Comparison of ENCODE assay signal across 8 cellular contexts in genomic region chr1:1433804-1434130, GRCh38. TPM values are rescaled to one million over a fixed set of nuclear protein-coding genes. Genes with fewer than 3 reads are reported as not detected.
DNase-seq lines count a peak whose midpoint lies in the region; ATAC-seq and TF ChIP-seq lines count a peak whose summit lies in the region.

No MANE protein-coding gene starts in this region.

- H3K9me3 Mint-ChIP-seq in activated T-cell treated with anti-CD3 and anti-CD28 coated beads, Interleukin-2, amount 50 U/mL, for 24 hours = no peaks in the 10 kb centered on the region

- H3K9me3 ChIP-seq in SK-N-SH (no peaks in the 10 kb centered on the region), iPS-18c (ENCODE audit: control insufficient read depth, insufficient read depth, low read length) (no peaks in the 10 kb centered on the region)

- POLR2A ChIA-PET in SK-N-SH (lab: Yijun Ruan, JAX) = interaction anchor here (0.6 to 1.3 kb wide), 2 partner anchors 26 to 54 kb away, joined by 3 read pairs; partner anchors contain the start of gene MRPL20

- DNase-seq in SK-N-SH = peak; percentile 31
- DNase-seq in activated T-cell treated with anti-CD3 and anti-CD28 coated beads, Interleukin-2, amount 50 U/mL, for 24 hours = peak; percentile 70
- peak; percentile 79 for DNase-seq in stimulated activated CD4-positive, alpha-beta T cell treated with anti-CD3 and anti-CD28 coated beads, Interleukin-1b, Interleukin-23, amount 100 ng/mL, for 48 hours

- no peak for TF ChIP-seq EP300 in SK-N-SH (IDR thresholded peaks at IDR 0.05; ENCODE audit: borderline replicate concordance in 1 of 2, low read depth in 1 of 2, low read length in 1 of 2)

- H3K4me3 ChIP-seq in SK-N-SH (ENCODE audit: low read depth in 2 of 2, low read length in 1 of 2) (no peak overlapping the region), iPS-18c (ENCODE audit: insufficient read depth, low read depth, low read length) (peak overlapping the region; percentile 25; the same call in 1 of the 2 replicates)

- H3K27ac ChIP-seq in SK-N-SH (ENCODE audit: low read depth in 2 of 2, low read length in 1 of 2) = no peak overlapping the region

- H3K79me2 ChIP-seq in SK-N-SH (ENCODE audit: insufficient read depth) = no peaks in the 10 kb centered on the region

- H3F3A ChIP-seq in SK-N-SH (replicated peaks; ENCODE audit: insufficient read depth) = no peaks in the 10 kb centered on the region

- ATAC-seq in SK-N-SH treated with all-trans-retinoic acid at 6 μM for 48 hours (no peak; the same call in 2 of the 3 replicates), HG03469 (IDR thresholded peaks at IDR 0.05; ENCODE audit: unreplicated experiment) (no peak), GM18861 (IDR thresholded peaks at IDR 0.05; ENCODE audit: unreplicated experiment) (no peak), HG02870 (IDR thresholded peaks at IDR 0.05; ENCODE audit: unreplicated experiment) (no peak)

- no peak overlapping the region for H2AFZ ChIP-seq in SK-N-SH (ENCODE audit: low read depth)

- no peaks in the 10 kb centered on the region for H3K27me3 ChIP-seq in SK-N-SH (ENCODE audit: insufficient read depth)

- peaks cover 18% of the 10 kb centered on the region for H3K4me1 Mint-ChIP-seq in activated T-cell treated with anti-CD3 and anti-CD28 coated beads, Interleukin-2, amount 50 U/mL, for 24 hours (ENCODE audit: low read depth)

- H3K4me1 ChIP-seq in SK-N-SH (ENCODE audit: control insufficient read depth in 1 of 2, insufficient read depth in 2 of 2, low read depth in 1 of 2, low read length in 1 of 2) = peaks cover 0 to 28% of the 10 kb centered on the region in 2 experiments; a peak in 1 of 4 replicates

- H3K4me3 Mint-ChIP-seq in activated T-cell treated with anti-CD3 and anti-CD28 coated beads, Interleukin-2, amount 50 U/mL, for 24 hours = peak overlapping the region; percentile 51

- no peaks in the 10 kb centered on the region for H4K20me1 ChIP-seq in SK-N-SH (ENCODE audit: insufficient read depth)

- no peaks in the 10 kb centered on the region for H3K9me2 ChIP-seq in SK-N-SH

- H3K36me3 Mint-ChIP-seq in activated T-cell treated with anti-CD3 and anti-CD28 coated beads, Interleukin-2, amount 50 U/mL, for 24 hours (ENCODE audit: low read depth) = no peaks in the 10 kb centered on the region

- H3K27ac Mint-ChIP-seq in activated T-cell treated with anti-CD3 and anti-CD28 coated beads, Interleukin-2, amount 50 U/mL, for 24 hours = peak overlapping the region; percentile 80

- peaks cover 49% of the 10 kb centered on the region for H3K27me3 Mint-ChIP-seq in activated T-cell treated with anti-CD3 and anti-CD28 coated beads, Interleukin-2, amount 50 U/mL, for 24 hours

- H3K36me3 ChIP-seq in SK-N-SH (replicated peaks in 1 of 2; ENCODE audit: control insufficient read depth in 1 of 2, insufficient read depth in 2 of 2, low read length in 1 of 2) = no peaks in the 10 kb centered on the region

- H3K4me2 ChIP-seq in SK-N-SH = no peak overlapping the region

- WGBS in SK-N-SH (ENCODE audit: low lambda C conversion rate) = 60% methylated on average over 1 of the region's 12 CpGs

- TF ChIP-seq RAD21 in SK-N-SH (IDR thresholded peaks at IDR 0.05; ENCODE audit: low read length) = no peak

- CTCF ChIA-PET in SK-N-SH (lab: Yijun Ruan, JAX) = interaction anchor here (1.2 kb wide), 1 partner anchor 59 kb away, joined by 3 read pairs; the partner anchor contains the start of gene AURKAIP1

- H3K9ac ChIP-seq in SK-N-SH = no peak overlapping the region

- no peak for TF ChIP-seq CTCF in SK-N-SH (IDR thresholded peaks at IDR 0.05)

TF ChIP-seq in SK-N-SH, 30 proteins besides CTCF, POLR2A, EP300 and RAD21:
- TF ChIP-seq SIN3A (IDR thresholded peaks at IDR 0.05; ENCODE audit: borderline replicate concordance, low read depth, low read length) (no peak), EZH2phosphoT487 (IDR thresholded peaks at IDR 0.05; ENCODE audit: borderline replicate concordance, low read depth) (no peak), TAF1 (IDR thresholded peaks at IDR 0.05; ENCODE audit: borderline replicate concordance, low read depth, low read length) (no peak), MEF2A (IDR thresholded peaks at IDR 0.05; ENCODE audit: borderline replicate concordance, low read depth) (no peak)

TF ChIP-seq in SK-N-SH treated with all-trans-retinoic acid at 6 μM for 48 hours, 23 proteins besides CTCF, POLR2A, EP300 and RAD21 (continues in another document):
- TF ChIP-seq GLIS3 (CRISPR knock-in tag; IDR thresholded peaks at IDR 0.05) = no peak
- no peak for TF ChIP-seq CREB5 (CRISPR knock-in tag; IDR thresholded peaks at IDR 0.05; ENCODE audit: low read depth)
- no peak for TF ChIP-seq ARNTL (CRISPR knock-in tag; IDR thresholded peaks at IDR 0.05; ENCODE audit: borderline replicate concordance, low read depth)
- no peak for TF ChIP-seq POU6F1 (CRISPR knock-in tag; IDR thresholded peaks at IDR 0.05; ENCODE audit: borderline replicate concordance, low read depth)
- no peak for TF ChIP-seq CSDC2 (CRISPR knock-in tag; IDR thresholded peaks at IDR 0.05)
- TF ChIP-seq ZNF565 (CRISPR knock-in tag; conservative IDR thresholded peaks at IDR 0.05; ENCODE audit: low read depth) = no peak
- no peak for TF ChIP-seq ZNF70 (CRISPR knock-in tag; IDR thresholded peaks at IDR 0.05)
- no peak for TF ChIP-seq TOX (CRISPR knock-in tag; IDR thresholded peaks at IDR 0.05; ENCODE audit: borderline replicate concordance)
- TF ChIP-seq ZFP3 (CRISPR knock-in tag; IDR thresholded peaks at IDR 0.05) = no peak
- TF ChIP-seq ZFP30 (CRISPR knock-in tag; IDR thresholded peaks at IDR 0.05) = no peak
- TF ChIP-seq TCF4 (CRISPR knock-in tag; IDR thresholded peaks at IDR 0.05; ENCODE audit: borderline replicate concordance) = no peak
- TF ChIP-seq ESRRG (CRISPR knock-in tag; IDR thresholded peaks at IDR 0.05) = no peak
- no peak for TF ChIP-seq ISL1 (CRISPR knock-in tag; IDR thresholded peaks at IDR 0.05)
- TF ChIP-seq ZNF8 (CRISPR knock-in tag; IDR thresholded peaks at IDR 0.05) = no peak
- no peak for TF ChIP-seq PATZ1 (CRISPR knock-in tag; IDR thresholded peaks at IDR 0.05; ENCODE audit: borderline replicate concordance)
- TF ChIP-seq BACH2 (CRISPR knock-in tag; IDR thresholded peaks at IDR 0.05; ENCODE audit: borderline replicate concordance) = no peak
- no peak for TF ChIP-seq SNAI2 (CRISPR knock-in tag; IDR thresholded peaks at IDR 0.05)
- TF ChIP-seq ZC3H10 (CRISPR knock-in tag; IDR thresholded peaks at IDR 0.05) = no peak

RNA-seq across cellular contexts. Expression of gene VWA1, which starts 1.7 kb away (rescaled TPM):
- 5.3 and 7.4 TPM in 2 replicates for polyA plus RNA-seq in SK-N-SH (2012; rRNA removed)
- polyA plus RNA-seq in SK-N-SH (2012; cell fraction: cytosol; rRNA removed) = 3.2 and 5.0 TPM in 2 replicates
- 5.7 and 8.5 TPM in 2 replicates for polyA plus RNA-seq in SK-N-SH (2012; cell fraction: nucleus; rRNA removed)

RNA-seq across cellular contexts. Expression of gene ANKRD65, which starts 12.7 kb away (rescaled TPM):
- 0.06 and 0.07 TPM in 2 replicates for polyA plus RNA-seq in SK-N-SH (2012; rRNA removed)
- 0.04 and 0.05 TPM in 2 replicates for polyA plus RNA-seq in SK-N-SH (2012; cell fraction: cytosol; rRNA removed)
- polyA plus RNA-seq in SK-N-SH (2012; cell fraction: nucleus; rRNA removed) = 0.43 and 0.46 TPM in 2 replicates

RNA-seq across cellular contexts. Expression of gene ATAD3C, which starts 15.7 kb away (rescaled TPM):
- 0.38 and 0.49 TPM in 2 replicates for polyA plus RNA-seq in SK-N-SH (2012; rRNA removed)
- polyA plus RNA-seq in SK-N-SH (2012; cell fraction: cytosol; rRNA removed) = 0.22 and 0.27 TPM in 2 replicates
- polyA plus RNA-seq in SK-N-SH (2012; cell fraction: nucleus; rRNA removed) = 0.37 and 0.52 TPM in 2 replicates

RNA-seq across cellular contexts. Expression of gene MRPL20, which starts 26.7 kb away (rescaled TPM):
- polyA plus RNA-seq in SK-N-SH (2012; rRNA removed) = 159 and 210 TPM in 2 replicates
- 202 and 236 TPM in 2 replicates for polyA plus RNA-seq in SK-N-SH (2012; cell fraction: cytosol; rRNA removed)
- polyA plus RNA-seq in SK-N-SH (2012; cell fraction: nucleus; rRNA removed) = 104 and 133 TPM in 2 replicates

RNA-seq across cellular contexts. Expression of gene CCNL2, which starts 34.6 kb away (rescaled TPM):
- polyA plus RNA-seq in SK-N-SH (2012; rRNA removed) = 362 and 475 TPM in 2 replicates
- polyA plus RNA-seq in SK-N-SH (2012; cell fraction: cytosol; rRNA removed) = 51.6 and 68.2 TPM in 2 replicates
- 3,259 and 3,720 TPM in 2 replicates for polyA plus RNA-seq in SK-N-SH (2012; cell fraction: nucleus; rRNA removed)
